ENCODE assay signal across 8 cellular contexts in genomic region chr1:198681831-198682756, GRCh38. TPM values are rescaled to one million over a fixed set of nuclear protein-coding genes. Genes with fewer than 3 reads are reported as not detected.
DNase-seq lines count a peak whose midpoint lies in the region; ATAC-seq and TF ChIP-seq lines count a peak whose summit lies in the region.

No MANE protein-coding gene starts in this region.

- H3K27ac ChIP-seq in left ventricle myocardium inferior (replicated peaks) (peak overlapping the region; percentile 17), skeletal muscle tissue (ENCODE audit: low read depth, low read length) (peak overlapping the region; percentile 54)

- TF ChIP-seq EP300 in Ishikawa (IDR thresholded peaks at IDR 0.05; ENCODE audit: borderline replicate concordance) = no peak

- H3K27me3 ChIP-seq in left ventricle myocardium inferior (ENCODE audit: low read depth) = no peaks in the 10 kb centered on the region
- no peaks in the 10 kb centered on the region for H3K27me3 ChIP-seq in skeletal muscle tissue (ENCODE audit: control insufficient read depth in 3 of 3, insufficient read depth in 3 of 3, low read length in 3 of 3)

- TF ChIP-seq RAD21 in Ishikawa (IDR thresholded peaks at IDR 0.05; ENCODE audit: low read depth) = no peak

- intact Hi-C loops in left ventricle myocardium inferior (cut with micrococcal nuclease) = no loop called here

- no peaks in the 10 kb centered on the region for H3K4me1 ChIP-seq in left ventricle myocardium inferior
- no peaks in the 10 kb centered on the region for H3K4me1 ChIP-seq in skeletal muscle tissue (ENCODE audit: control insufficient read depth in 3 of 3, insufficient read depth in 3 of 3, low read length in 3 of 3)

- peak; percentile 94 for DNase-seq in GDM1 (lab: John Stamatoyannopoulos, UW)
- peak; percentile 34 for DNase-seq in SK-N-DZ (ENCODE audit: low spot score)
- DNase-seq in activated naive CD4-positive, alpha-beta T cell treated with anti-CD3 and anti-CD28 coated beads, Interleukin-2, amount 50 U/mL, for 72 hours (ENCODE audit: low spot score in 2 of 2) = peak; percentile 71 to 81
- no peak for DNase-seq in left ventricle myocardium inferior
- DNase-seq in cerebellum (ENCODE audit: low spot score) = no peak

- ATAC-seq in GM21717 (IDR thresholded peaks at IDR 0.05; ENCODE audit: unreplicated experiment) = peak; percentile 96
- ATAC-seq in activated naive CD4-positive, alpha-beta T cell treated with anti-CD3 and anti-CD28 coated beads, Interleukin-2, amount 50 U/mL, for 72 hours = peak; percentile 91 to 92

- peak overlapping the region; percentile 91 to 98 for H3K27ac Mint-ChIP-seq in activated naive CD4-positive, alpha-beta T cell treated with anti-CD3 and anti-CD28 coated beads, Interleukin-2, amount 50 U/mL, for 72 hours

- no peaks in the 10 kb centered on the region for H3K9me3 Mint-ChIP-seq in activated naive CD4-positive, alpha-beta T cell treated with anti-CD3 and anti-CD28 coated beads, Interleukin-2, amount 50 U/mL, for 72 hours

- TF ChIP-seq CTCF in left ventricle myocardium inferior (IDR thresholded peaks at IDR 0.05; ENCODE audit: borderline replicate concordance) = no peak

- H3K36me3 ChIP-seq in left ventricle myocardium inferior (no peaks in the 10 kb centered on the region), skeletal muscle tissue (ENCODE audit: control insufficient read depth in 3 of 3, insufficient read depth in 3 of 3, low read length in 3 of 3) (no peaks in the 10 kb centered on the region)

- H3K9me3 ChIP-seq in left ventricle myocardium inferior (replicated peaks) (no peaks in the 10 kb centered on the region), skeletal muscle tissue (ENCODE audit: control insufficient read depth in 3 of 3, low read length in 3 of 3) (no peaks in the 10 kb centered on the region)

- H3K4me3 ChIP-seq in left ventricle myocardium inferior (no peak overlapping the region), skeletal muscle tissue (ENCODE audit: low read length in 3 of 3) (no peak overlapping the region)

- H3K36me3 Mint-ChIP-seq in activated naive CD4-positive, alpha-beta T cell treated with anti-CD3 and anti-CD28 coated beads, Interleukin-2, amount 50 U/mL, for 72 hours = peaks cover 5 to 30% of the 10 kb centered on the region in 2 donors

- H3K9ac ChIP-seq in skeletal muscle tissue (ENCODE audit: low read depth in 1 of 3, low read length in 3 of 3) = no peak overlapping the region

TF ChIP-seq in Ishikawa, 13 proteins besides CTCF, POLR2A, EP300 and RAD21:
- TF ChIP-seq YY1 (IDR thresholded peaks at IDR 0.05; ENCODE audit: low read depth) = no peak
- peak; percentile 67 for TF ChIP-seq CEBPB (IDR thresholded peaks at IDR 0.05)

RNA-seq across cellular contexts. Expression of gene PTPRC, which starts 43.3 kb away (rescaled TPM):
- polyA plus RNA-seq in SK-N-DZ (2014; cell fraction: cytosol; rRNA removed) = not detected in 2 replicates
- 0.44 TPM in 1 of 2 replicates, not detected in the other for polyA plus RNA-seq in SK-N-DZ (2014; cell fraction: nucleus; rRNA removed)
- 100 to 1,000 TPM; 433 to 644 TPM for total RNA-seq in activated naive CD4-positive, alpha-beta T cell treated with anti-CD3 and anti-CD28 coated beads, Interleukin-2, amount 50 U/mL, for 72 hours
- 7.5 TPM for total RNA-seq in left ventricle myocardium inferior
- 15.7 TPM for total RNA-seq in skeletal muscle tissue
- total RNA-seq in cerebellum = 4.4 TPM

Comparison
In these comparisons a context has a peak if more than half of its experiments do, and no peak if none do; other contexts are left out.
1. DNase-seq: peak in GDM1 (single experiment), SK-N-DZ (single experiment) and activated naive CD4-positive, alpha-beta T cell treated with anti-CD3 and anti-CD28 coated beads, Interleukin-2, amount 50 U/mL, for 72 hours (2 of 2); none in left ventricle myocardium inferior (single experiment) and cerebellum (single experiment).
2. RNA of gene PTPRC, which starts 43.3 kb away (total RNA-seq): 433 to 644 TPM in activated naive CD4-positive, alpha-beta T cell treated with anti-CD3 and anti-CD28 coated beads, Interleukin-2, amount 50 U/mL, for 72 hours; 15.7 TPM in skeletal muscle tissue (single experiment), 7.5 TPM in left ventricle myocardium inferior (single experiment) and 4.4 TPM in cerebellum (single experiment); every median in the first group is over 10 times any median in the second.